In the genomic region with DNA sequence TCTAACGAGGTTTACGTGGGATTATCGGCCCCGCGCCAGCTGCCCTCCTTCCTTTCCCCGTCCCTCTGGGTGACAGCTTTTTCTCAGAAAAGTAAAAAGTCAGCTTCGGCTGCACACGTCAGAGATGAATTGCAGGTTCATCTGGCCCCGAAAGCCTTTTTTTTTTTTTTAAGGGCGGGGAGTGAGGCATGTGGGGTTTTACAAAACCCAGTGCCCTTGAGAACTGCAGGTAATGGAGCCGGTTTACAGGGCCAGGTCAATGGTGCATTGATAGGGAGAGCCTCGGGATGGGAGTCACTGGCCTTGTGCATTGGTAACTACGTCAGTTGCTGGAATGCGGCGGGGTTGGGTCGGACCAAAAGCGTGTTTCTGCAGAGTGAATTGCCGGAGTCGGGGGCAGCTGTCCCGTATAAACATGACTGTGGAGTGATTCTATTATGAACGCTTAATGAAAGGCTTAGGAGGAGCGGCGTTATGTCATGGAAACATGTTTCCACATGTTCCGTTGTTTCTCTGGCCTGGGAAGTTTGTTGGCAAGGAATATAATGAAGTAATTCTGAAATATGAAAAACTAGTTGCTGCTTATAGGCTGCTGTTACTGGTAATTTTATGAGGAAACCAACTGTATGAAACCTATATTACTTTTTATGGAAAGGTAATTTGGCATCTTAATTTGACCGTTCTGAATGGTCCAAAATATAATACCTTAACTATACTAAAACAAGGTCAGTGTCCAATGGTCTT, we compare ENCODE assay signal across 8 cellular contexts. TPM values are rescaled to one million over a fixed set of nuclear protein-coding genes. Genes with fewer than 3 reads are reported as not detected.
DNase-seq lines count a peak whose midpoint lies in the region; ATAC-seq and TF ChIP-seq lines count a peak whose summit lies in the region.

No MANE protein-coding gene starts in this region.

- intact Hi-C loops in activated B cell treated with CpG ODN at 0.5 μM for 24 hours (cut with micrococcal nuclease) = loop anchor here (2.0 to 5.0 kb wide), 4 partner anchors 98 to 504 kb away; a partner anchor contains a TSS
- intact Hi-C loops in naive thymus-derived CD4-positive, alpha-beta T cell (cut with micrococcal nuclease) = loop anchor here (2.0 to 5.0 kb wide), 5 partner anchors 98 to 1029 kb away; a partner anchor contains a TSS

- peaks cover 19% of the 10 kb centered on the region for H3K4me1 Mint-ChIP-seq in activated B cell treated with CpG ODN at 0.5 μM for 24 hours
- H3K4me1 Mint-ChIP-seq in naive thymus-derived CD4-positive, alpha-beta T cell = peaks cover 13 to 20% (median 18%) of the 10 kb centered on the region in 7 donors

- peaks cover 2% of the 10 kb centered on the region for H3K9me3 Mint-ChIP-seq in activated B cell treated with CpG ODN at 0.5 μM for 24 hours
- H3K9me3 Mint-ChIP-seq in naive thymus-derived CD4-positive, alpha-beta T cell = peaks cover 0 to 10% (median 0%) of the 10 kb centered on the region in 11 donors

- peak overlapping the region; percentile 96 for H3K4me2 ChIP-seq in Karpas-422 (ENCODE audit: low read depth, low read length, poor library complexity, severe bottlenecking)

- peaks cover 21% of the 10 kb centered on the region for H3K4me1 ChIP-seq in Karpas-422 (ENCODE audit: low read length)
- H3K4me1 ChIP-seq in naive thymus-derived CD4-positive, alpha-beta T cell (ENCODE audit: control insufficient read depth in 2 of 2, insufficient read depth in 2 of 2, low read length in 2 of 2) = peaks cover 0 to 6% of the 10 kb centered on the region in 2 donors

- CTCF ChIA-PET in activated B cell treated with CpG ODN at 0.5 μM for 24 hours (lab: Charles Lee) = no interaction called here
- CTCF ChIA-PET in naive thymus-derived CD4-positive, alpha-beta T cell (lab: Charles Lee) = no interaction called here

- peaks cover 41% of the 10 kb centered on the region for H3K27me3 Mint-ChIP-seq in activated B cell treated with CpG ODN at 0.5 μM for 24 hours
- peaks cover 56 to 70% (median 61%) of the 10 kb centered on the region in 5 donors for H3K27me3 Mint-ChIP-seq in naive thymus-derived CD4-positive, alpha-beta T cell

- H4K20me1 ChIP-seq in Karpas-422 (ENCODE audit: insufficient read depth, low read depth, low read length) = no peaks in the 10 kb centered on the region

- ATAC-seq in activated B cell treated with CpG ODN at 0.5 μM for 24 hours (ENCODE audit: low read depth) (no peak), GM19023 (IDR thresholded peaks at IDR 0.05; ENCODE audit: unreplicated experiment) (no peak)
- no peak for ATAC-seq in naive thymus-derived CD4-positive, alpha-beta T cell

- H3K4me3 Mint-ChIP-seq in activated B cell treated with CpG ODN at 0.5 μM for 24 hours = peak overlapping the region; percentile 88
- peak overlapping the region; percentile 86 to 96 (median 91) for H3K4me3 Mint-ChIP-seq in naive thymus-derived CD4-positive, alpha-beta T cell

- H2AFZ ChIP-seq in Karpas-422 (ENCODE audit: low read length) = peak overlapping the region; percentile 91

- peak overlapping the region; percentile 38 for H3K27ac Mint-ChIP-seq in activated B cell treated with CpG ODN at 0.5 μM for 24 hours
- H3K27ac Mint-ChIP-seq in naive thymus-derived CD4-positive, alpha-beta T cell = peak overlapping the region in 2 of 9 donors; percentile 76 to 86

- no peaks in the 10 kb centered on the region for H3K9me3 ChIP-seq in Karpas-422 (ENCODE audit: low read length)
- H3K9me3 ChIP-seq in naive thymus-derived CD4-positive, alpha-beta T cell (ENCODE audit: control insufficient read depth in 2 of 3, low read length in 3 of 3) = no peaks in the 10 kb centered on the region

- H3K27me3 ChIP-seq in Karpas-422 (ENCODE audit: low read length) = no peaks in the 10 kb centered on the region; the same call in 1 of the 2 replicates
- H3K27me3 ChIP-seq in naive thymus-derived CD4-positive, alpha-beta T cell (ENCODE audit: control insufficient read depth in 2 of 2, insufficient read depth in 2 of 2, low read length in 2 of 2) = peaks cover 20 to 21% of the 10 kb centered on the region in 2 donors

- peak overlapping the region; percentile 71 for H3K9ac ChIP-seq in Karpas-422 (ENCODE audit: low read length)

- H3K36me3 ChIP-seq in Karpas-422 (ENCODE audit: insufficient read depth, low read length) = no peaks in the 10 kb centered on the region
- no peaks in the 10 kb centered on the region for H3K36me3 ChIP-seq in naive thymus-derived CD4-positive, alpha-beta T cell (ENCODE audit: control insufficient read depth in 2 of 3, insufficient read depth in 3 of 3, low read length in 3 of 3)

- peak overlapping the region; percentile 79 for H3K4me3 ChIP-seq in Karpas-422 (ENCODE audit: low read length)
- H3K4me3 ChIP-seq in fibroblast of the aortic adventitia (ENCODE audit: low read depth, low read length) = peak overlapping the region; percentile 94
- H3K4me3 ChIP-seq in naive thymus-derived CD4-positive, alpha-beta T cell (ENCODE audit: low read length) = peak overlapping the region; percentile 66

- TF ChIP-seq CTCF in GM20000 (IDR thresholded peaks at IDR 0.05; ENCODE audit: extremely low read depth, missing control alignments) (no peak), activated B cell treated with CpG ODN at 0.5 μM for 24 hours (IDR thresholded peaks at IDR 0.05) (no peak), fibroblast of the aortic adventitia (IDR thresholded peaks at IDR 0.05; ENCODE audit: insufficient read depth, low read length) (no peak)

- no peaks in the 10 kb centered on the region for H3K79me2 ChIP-seq in Karpas-422 (ENCODE audit: low read length)

- H3K9me2 ChIP-seq in Karpas-422 (replicated peaks; ENCODE audit: insufficient read depth, low read length) = no peaks in the 10 kb centered on the region

- DNase-seq in DMS153 treated with DMSO at 0.1 percent for 48 hours (lab: John Stamatoyannopoulos, UW; ENCODE audit: unreplicated experiment) (peak; percentile 18), GM20000 (ENCODE audit: low spot score) (peak; percentile 50), Karpas-422 (no peak), activated B cell treated with CpG ODN at 0.5 μM for 24 hours (no peak), fibroblast of the aortic adventitia (ENCODE audit: low read depth) (peak; percentile 79), MV-4-11 (lab: John Stamatoyannopoulos, UW) (no peak)
- DNase-seq in naive thymus-derived CD4-positive, alpha-beta T cell = peak in 1 of 9 donors; percentile 10

- H3K36me3 Mint-ChIP-seq in activated B cell treated with CpG ODN at 0.5 μM for 24 hours (ENCODE audit: low read depth) = no peaks in the 10 kb centered on the region
- peaks cover 0 to 9% (median 4%) of the 10 kb centered on the region in 5 donors for H3K36me3 Mint-ChIP-seq in naive thymus-derived CD4-positive, alpha-beta T cell

- H3K27ac ChIP-seq in Karpas-422 (ENCODE audit: low read length) = no peak overlapping the region
- no peak overlapping the region for H3K27ac ChIP-seq in naive thymus-derived CD4-positive, alpha-beta T cell (ENCODE audit: low read depth, low read length)

- POLR2A ChIA-PET in activated B cell treated with CpG ODN at 0.5 μM for 24 hours (lab: Charles Lee) = interaction anchor here (0.7 kb wide), 2 partner anchors 132 to 183 kb away, joined by 4 to 7 read pairs; no protein-coding TSS in a partner anchor
- POLR2A ChIA-PET in naive thymus-derived CD4-positive, alpha-beta T cell (lab: Charles Lee) = no interaction called here

RNA-seq across cellular contexts. Expression of a gene that starts 1.1 kb away (rescaled TPM):
- total RNA-seq in Karpas-422 (2014; rRNA removed; shearing (Covaris generic); ENCODE audit: low replicate concordance) = 0.40 and 1.9 TPM in 2 replicates
- total RNA-seq in activated B cell treated with CpG ODN at 0.5 μM for 24 hours (0.07 and 0.13 TPM in 2 replicates), fibroblast of the aortic adventitia (ENCODE audit: low replicate concordance) (10.7 and 10.9 TPM in 2 replicates)
- 1 to 10 TPM in 1 of 5 experiments, not detected in 4; 1.1 TPM for total RNA-seq in naive thymus-derived CD4-positive, alpha-beta T cell
- polyA plus RNA-seq in naive thymus-derived CD4-positive, alpha-beta T cell = not detected

RNA-seq across cellular contexts. Expression of a gene that starts 53.0 kb away (rescaled TPM):
- total RNA-seq in Karpas-422 (2014; rRNA removed; shearing (Covaris generic); ENCODE audit: low replicate concordance) = not detected in 2 replicates
- total RNA-seq in activated B cell treated with CpG ODN at 0.5 μM for 24 hours (not detected in 2 replicates), fibroblast of the aortic adventitia (ENCODE audit: low replicate concordance) (not detected in 2 replicates)
- not detected for total RNA-seq in naive thymus-derived CD4-positive, alpha-beta T cell
- not detected for polyA plus RNA-seq in naive thymus-derived CD4-positive, alpha-beta T cell

Comparison
In these comparisons a context has a peak if more than half of its experiments do, and no peak if none do; other contexts are left out.
1. DNase-seq: peak in DMS153 treated with DMSO at 0.1 percent for 48 hours (single experiment), GM20000 (single experiment) and fibroblast of the aortic adventitia (single experiment); none in Karpas-422 (single experiment), activated B cell treated with CpG ODN at 0.5 μM for 24 hours (single experiment) and MV-4-11 (single experiment).
2. Peak in every context shown above with its lines, with median percentiles within 50 percentile points of each other: H3K4me3 ChIP-seq.